Comparison of ENCODE assay signal across 18 cellular contexts in genomic region chr19:6837525-6837924, GRCh38. TPM values are rescaled to one million over a fixed set of nuclear protein-coding genes. Genes with fewer than 3 reads are reported as not detected.
DNase-seq lines count a peak whose midpoint lies in the region; ATAC-seq and TF ChIP-seq lines count a peak whose summit lies in the region.
"Had no signal": no experiment of that assay in that cellular context is flagged by ENCODE, and none has a peak within 500 bp of the region (broad histone marks: within the 10 kb centered on the region; RNA-seq: fewer than 3 reads in every experiment).

No MANE protein-coding gene starts in this region.

- peaks cover 32% of the 10 kb centered on the region for H3K36me3 ChIP-seq in CD8-positive, alpha-beta memory T cell (ENCODE audit: insufficient read depth, low read length)
- H3K36me3 ChIP-seq in neutrophil: peaks cover 98% of the 10 kb centered on the region
- H3K36me3 ChIP-seq in esophagus squamous epithelium: peaks cover 0 to 5% (median 0%) of the 10 kb centered on the region in 3 donors

- TF ChIP-seq CTCF in neutrophil (IDR thresholded peaks at IDR 0.05) (no peak), esophagus squamous epithelium (IDR thresholded peaks at IDR 0.05) (no peak)

- CTCF ChIA-PET in activated CD4-positive, alpha-beta T cell treated with anti-CD3 and anti-CD28 coated beads for 36 hours (lab: Charles Lee): interaction anchor here (0.7 kb wide), 1 partner anchor 22 kb away, joined by 3 read pairs; no protein-coding TSS in a partner anchor
- CTCF ChIA-PET in CD8-positive, alpha-beta memory T cell (lab: Charles Lee): no interaction called here

- H3K4me3 Mint-ChIP-seq in activated CD4-positive, alpha-beta T cell treated with anti-CD3 and anti-CD28 coated beads for 36 hours: no peak overlapping the region
- no peak overlapping the region for H3K4me3 Mint-ChIP-seq in CD8-positive, alpha-beta memory T cell
- no peak overlapping the region for H3K4me3 Mint-ChIP-seq in activated T-helper 2 cell treated with anti-CD3 and anti-CD28 coated beads, Interferon-gamma antibody, Interleukin-2, Interleukin-4, amounts not matched to agents 10 μg/mL and 5 μg/mL and 100 μg/mL, durations not matched to agents 14 hours and 24 hours and 36 hours (ENCODE audit: low read depth)

- intact Hi-C loops in activated CD4-positive, alpha-beta T cell treated with anti-CD3 and anti-CD28 coated beads for 36 hours (cut with DNase I, micrococcal nuclease): no loop called here
- intact Hi-C loops in activated T-helper 2 cell treated with anti-CD3 and anti-CD28 coated beads, Interferon-gamma antibody, Interleukin-2, Interleukin-4, amounts not matched to agents 10 μg/mL and 5 μg/mL and 100 μg/mL, durations not matched to agents 14 hours and 24 hours and 36 hours (cut with micrococcal nuclease): no loop called here
- intact Hi-C loops in esophagus squamous epithelium (cut with DNase I): no loop called here

- 23 to 44% methylated on average over 2 of the region's 2 CpGs for WGBS in esophagus squamous epithelium, 2 donors

- H3K9me3 Mint-ChIP-seq in activated CD4-positive, alpha-beta T cell treated with anti-CD3 and anti-CD28 coated beads for 36 hours (ENCODE audit: low read depth): no peaks in the 10 kb centered on the region
- H3K9me3 Mint-ChIP-seq in CD8-positive, alpha-beta memory T cell: no peaks in the 10 kb centered on the region
- no peaks in the 10 kb centered on the region for H3K9me3 Mint-ChIP-seq in activated T-helper 2 cell treated with anti-CD3 and anti-CD28 coated beads, Interferon-gamma antibody, Interleukin-2, Interleukin-4, amounts not matched to agents 10 μg/mL and 5 μg/mL and 100 μg/mL, durations not matched to agents 14 hours and 24 hours and 36 hours

- peaks cover 24% of the 10 kb centered on the region for H3K4me1 Mint-ChIP-seq in activated CD4-positive, alpha-beta T cell treated with anti-CD3 and anti-CD28 coated beads for 36 hours
- H3K4me1 Mint-ChIP-seq in CD8-positive, alpha-beta memory T cell: peaks cover 3 to 13% (median 4%) of the 10 kb centered on the region in 3 donors
- H3K4me1 Mint-ChIP-seq in activated T-helper 2 cell treated with anti-CD3 and anti-CD28 coated beads, Interferon-gamma antibody, Interleukin-2, Interleukin-4, amounts not matched to agents 10 μg/mL and 5 μg/mL and 100 μg/mL, durations not matched to agents 14 hours and 24 hours and 36 hours (ENCODE audit: low read depth): peaks cover 18% of the 10 kb centered on the region

- no peaks in the 10 kb centered on the region for H3K27me3 ChIP-seq in CD8-positive, alpha-beta memory T cell (ENCODE audit: insufficient read depth, low read length, poor library complexity, severe bottlenecking)
- H3K27me3 ChIP-seq in neutrophil: no peaks in the 10 kb centered on the region
- H3K27me3 ChIP-seq in esophagus squamous epithelium: no peaks in the 10 kb centered on the region
- H3K27me3 ChIP-seq: spleen had no signal

- ATAC-seq in activated CD4-positive, alpha-beta T cell treated with anti-CD3 and anti-CD28 coated beads for 36 hours: peak; percentile 55

- H3K27ac Mint-ChIP-seq in activated CD4-positive, alpha-beta T cell treated with anti-CD3 and anti-CD28 coated beads for 36 hours: peak overlapping the region; percentile 84
- H3K27ac Mint-ChIP-seq in CD8-positive, alpha-beta memory T cell: peak overlapping the region; percentile 0 to 92 (median 67)
- H3K27ac Mint-ChIP-seq in activated T-helper 2 cell treated with anti-CD3 and anti-CD28 coated beads, Interferon-gamma antibody, Interleukin-2, Interleukin-4, amounts not matched to agents 10 μg/mL and 5 μg/mL and 100 μg/mL, durations not matched to agents 14 hours and 24 hours and 36 hours: peak overlapping the region; percentile 70

- no peak overlapping the region for H3K27ac ChIP-seq in CD8-positive, alpha-beta memory T cell (ENCODE audit: low read depth, low read length)
- peak overlapping the region; percentile 40 for H3K27ac ChIP-seq in neutrophil
- no peak overlapping the region for H3K27ac ChIP-seq in esophagus squamous epithelium
- H3K27ac ChIP-seq: HL-60, RWPE1, spleen had no signal

- no peak for DNase-seq in activated CD4-positive, alpha-beta T cell treated with anti-CD3 and anti-CD28 coated beads for 36 hours
- no peak for DNase-seq in activated CD4-positive, alpha-beta T cell treated with anti-CD3 and anti-CD28 coated beads for 4 hours
- DNase-seq in CD8-positive, alpha-beta memory T cell: no peak
- DNase-seq in activated T-helper 2 cell treated with anti-CD3 and anti-CD28 coated beads, Interferon-gamma antibody, Interleukin-2, Interleukin-4, amounts not matched to agents 10 μg/mL and 5 μg/mL and 100 μg/mL, durations not matched to agents 14 hours and 24 hours and 36 hours (ENCODE audit: low spot score): no peak
- no peak for DNase-seq in esophagus squamous epithelium (lab: John Stamatoyannopoulos, UW)
- no peak for DNase-seq in NCI-H146 treated with DMSO at 0.1 percent for 48 hours (lab: John Stamatoyannopoulos, UW; ENCODE audit: unreplicated experiment)
- DNase-seq in NCI-H1694 (lab: John Stamatoyannopoulos, UW): no peak
- DNase-seq: DMS 273 treated with DMSO at 0.1 percent for 48 hours, IMR-90, kidney glomerular epithelial cell, NCI-H524, spleen had no signal

- POLR2A ChIA-PET in activated CD4-positive, alpha-beta T cell treated with anti-CD3 and anti-CD28 coated beads for 36 hours (lab: Charles Lee): no interaction called here
- POLR2A ChIA-PET in CD8-positive, alpha-beta memory T cell (lab: Charles Lee): no interaction called here

- TF ChIP-seq POLR2A in esophagus squamous epithelium (IDR thresholded peaks at IDR 0.05): no peak

- no peak overlapping the region for H3K4me3 ChIP-seq in CD8-positive, alpha-beta memory T cell (ENCODE audit: low read length)
- H3K4me3 ChIP-seq in neutrophil (ENCODE audit: low read depth in 1 of 2, low read length in 1 of 2): no peak overlapping the region
- H3K4me3 ChIP-seq in esophagus squamous epithelium: no peak overlapping the region
- H3K4me3 ChIP-seq: spleen had no signal

- no peaks in the 10 kb centered on the region for H3K27me3 Mint-ChIP-seq in activated CD4-positive, alpha-beta T cell treated with anti-CD3 and anti-CD28 coated beads for 36 hours
- no peaks in the 10 kb centered on the region for H3K27me3 Mint-ChIP-seq in CD8-positive, alpha-beta memory T cell
- no peaks in the 10 kb centered on the region for H3K27me3 Mint-ChIP-seq in activated T-helper 2 cell treated with anti-CD3 and anti-CD28 coated beads, Interferon-gamma antibody, Interleukin-2, Interleukin-4, amounts not matched to agents 10 μg/mL and 5 μg/mL and 100 μg/mL, durations not matched to agents 14 hours and 24 hours and 36 hours (ENCODE audit: low read depth)

- H3K9me3 ChIP-seq in CD8-positive, alpha-beta memory T cell (ENCODE audit: low read length): no peaks in the 10 kb centered on the region
- no peaks in the 10 kb centered on the region for H3K9me3 ChIP-seq in neutrophil
- no peaks in the 10 kb centered on the region for H3K9me3 ChIP-seq in esophagus squamous epithelium
- H3K9me3 ChIP-seq: spleen had no signal

- H3K4me1 ChIP-seq in CD8-positive, alpha-beta memory T cell (ENCODE audit: insufficient read depth, low read length): peaks cover 4% of the 10 kb centered on the region
- no peaks in the 10 kb centered on the region for H3K4me1 ChIP-seq in neutrophil (ENCODE audit: control insufficient read depth in 1 of 2, insufficient read depth in 1 of 2, low read depth in 1 of 2, low read length in 1 of 2)
- no peaks in the 10 kb centered on the region for H3K4me1 ChIP-seq in esophagus squamous epithelium
- H3K4me1 ChIP-seq: spleen had no signal

- peaks cover 52% of the 10 kb centered on the region for H3K36me3 Mint-ChIP-seq in activated CD4-positive, alpha-beta T cell treated with anti-CD3 and anti-CD28 coated beads for 36 hours (ENCODE audit: low read depth)
- peaks cover 5 to 67% (median 35%) of the 10 kb centered on the region in 3 donors for H3K36me3 Mint-ChIP-seq in CD8-positive, alpha-beta memory T cell
- peaks cover 52% of the 10 kb centered on the region for H3K36me3 Mint-ChIP-seq in activated T-helper 2 cell treated with anti-CD3 and anti-CD28 coated beads, Interferon-gamma antibody, Interleukin-2, Interleukin-4, amounts not matched to agents 10 μg/mL and 5 μg/mL and 100 μg/mL, durations not matched to agents 14 hours and 24 hours and 36 hours (ENCODE audit: low read depth)

RNA-seq across cellular contexts. Expression of gene ADGRE1, which starts 49.9 kb away (rescaled TPM):
- total RNA-seq in activated CD4-positive, alpha-beta T cell treated with anti-CD3 and anti-CD28 coated beads for 36 hours: 1 to 10 TPM; 6.0 to 6.5 TPM
- total RNA-seq in CD8-positive, alpha-beta memory T cell: under 1 TPM; 0.53 to 0.59 TPM
- polyA plus RNA-seq in CD8-positive, alpha-beta memory T cell: 0.36 TPM
- total RNA-seq in activated T-helper 2 cell treated with anti-CD3 and anti-CD28 coated beads, Interferon-gamma antibody, Interleukin-2, Interleukin-4, amounts not matched to agents 10 μg/mL and 5 μg/mL and 100 μg/mL, durations not matched to agents 14 hours and 24 hours and 36 hours: 1.4 and 2.1 TPM in 2 replicates
- total RNA-seq in esophagus squamous epithelium: under 1 TPM in 1 of 4 donors, not detected in 3; 0.38 TPM
- total RNA-seq: IMR-90, lung microvascular endothelial cell, osteoblast had no signal
- polyA plus RNA-seq: BJ, IMR-90 had no signal
